Comparison of ENCODE assay signal across 20 cellular contexts in genomic region chr5:157801-158200, GRCh38. TPM values are rescaled to one million over a fixed set of nuclear protein-coding genes. Genes with fewer than 3 reads are reported as not detected.
DNase-seq lines count a peak whose midpoint lies in the region; ATAC-seq and TF ChIP-seq lines count a peak whose summit lies in the region.
"Had no signal": no experiment of that assay in that cellular context is flagged by ENCODE, and none has a peak within 500 bp of the region (broad histone marks: within the 10 kb centered on the region; RNA-seq: fewer than 3 reads in every experiment).

No MANE protein-coding gene starts in this region.

- WGBS in suprapubic skin = 90% methylated on average over 11 of the region's 11 CpGs

- no peaks in the 10 kb centered on the region for H3K36me3 ChIP-seq in WERI-Rb-1
- no peaks in the 10 kb centered on the region for H3K36me3 ChIP-seq in suprapubic skin

- H3K27ac ChIP-seq in WERI-Rb-1 = no peak overlapping the region
- no peak overlapping the region for H3K27ac ChIP-seq in suprapubic skin
- no peak overlapping the region for H3K27ac ChIP-seq in foreskin keratinocyte
- H3K27ac ChIP-seq: 22Rv1 had no signal

- ATAC-seq in foreskin keratinocyte (no peak), HG02970 (IDR thresholded peaks at IDR 0.05; ENCODE audit: low FRiP score, unreplicated experiment) (no peak)
- ATAC-seq: GM12878, Panc1 had no signal

- DNase-seq in activated CD8-positive, alpha-beta memory T cell treated with anti-CD3 and anti-CD28 coated beads for 24 hours = peak; percentile 32
- DNase-seq in activated CD8-positive, alpha-beta memory T cell treated with anti-CD3 and anti-CD28 coated beads, Interleukin-2, amount 50 U/mL, for 4 hours = no peak
- DNase-seq in WERI-Rb-1 (peak; percentile 4), islet precursor cell (peak; percentile 43), suprapubic skin (ENCODE audit: low spot score in 2 of 2) (peak; percentile 52 to 67), foreskin keratinocyte (no peak), SW480 (ENCODE audit: low spot score) (no peak)
- DNase-seq: CD8-positive, alpha-beta memory T cell; GDM1; NCI-H1048; NCI-H1694; NCI-H2227 treated with DMSO at 0.1 percent for 48 hours; NCI-H524 had no signal

- H3K27me3 ChIP-seq in WERI-Rb-1 (ENCODE audit: insufficient read depth, low read depth, severe bottlenecking) = peaks cover 6% of the 10 kb centered on the region
- H3K27me3 ChIP-seq in suprapubic skin = peaks cover 3% of the 10 kb centered on the region
- H3K27me3 ChIP-seq in foreskin keratinocyte = no peaks in the 10 kb centered on the region

- no peaks in the 10 kb centered on the region for H3K4me1 ChIP-seq in suprapubic skin
- H3K4me1 ChIP-seq in foreskin keratinocyte = no peaks in the 10 kb centered on the region

- TF ChIP-seq EP300 in suprapubic skin (IDR thresholded peaks at IDR 0.05) = no peak

- TF ChIP-seq POLR2A in suprapubic skin (IDR thresholded peaks at IDR 0.05) = no peak

- H3K9me3 ChIP-seq in WERI-Rb-1 (ENCODE audit: severe bottlenecking) = no peaks in the 10 kb centered on the region
- no peaks in the 10 kb centered on the region for H3K9me3 ChIP-seq in suprapubic skin

- TF ChIP-seq CTCF in WERI-Rb-1 (IDR thresholded peaks at IDR 0.05; ENCODE audit: low read depth, low read length) (no peak), suprapubic skin (IDR thresholded peaks at IDR 0.05) (no peak), foreskin keratinocyte (conservative IDR thresholded peaks at IDR 0.05) (no peak)

- H3K4me3 ChIP-seq in WERI-Rb-1 (ENCODE audit: low read depth, low read length) (no peak overlapping the region), suprapubic skin (no peak overlapping the region)
- H3K4me3 ChIP-seq: GM12878 had no signal

RNA-seq across cellular contexts. Expression of gene LRRC14B, which starts 33.5 kb away (rescaled TPM):
- total RNA-seq in suprapubic skin (not detected), foreskin keratinocyte (not detected in 2 replicates)
- polyA plus RNA-seq in foreskin keratinocyte = not detected in 2 replicates
- total RNA-seq: B cell; CD8-positive, alpha-beta memory T cell; MCF 10A had no signal
- polyA plus RNA-seq: AG04450; CD8-positive, alpha-beta memory T cell had no signal

Comparison
In these comparisons a context has a peak if more than half of its experiments do, and no peak if none do; other contexts are left out.
1. DNase-seq: peak in activated CD8-positive, alpha-beta memory T cell treated with anti-CD3 and anti-CD28 coated beads for 24 hours (single experiment), WERI-Rb-1 (single experiment), islet precursor cell (single experiment) and suprapubic skin (2 of 2); none in activated CD8-positive, alpha-beta memory T cell treated with anti-CD3 and anti-CD28 coated beads, Interleukin-2, amount 50 U/mL, for 4 hours (single experiment), foreskin keratinocyte (0 of 2) and SW480 (single experiment).